Comparison of ENCODE assay signal across 1 cellular context in genomic region chr16:84630446-84631152, GRCh38.
TF ChIP-seq lines count a peak whose summit lies in the region.

No MANE protein-coding gene starts in this region.

TF ChIP-seq in GM12878, 131 proteins besides CTCF, POLR2A, EP300 and RAD21:
- TF ChIP-seq REST (IDR thresholded peaks at IDR 0.05; ENCODE audit: low read depth, low read length) (no peak), RUNX3 (IDR thresholded peaks at IDR 0.05; ENCODE audit: low read length) (peak; percentile 86), NFIC (IDR thresholded peaks at IDR 0.05; ENCODE audit: low read depth, low read length) (peak; percentile 48; the same call in 1 of the 2 replicates), EED (IDR thresholded peaks at IDR 0.05; ENCODE audit: low read depth) (no peak), IKZF1 (conservative IDR thresholded peaks at IDR 0.05) (0 out of 2 replicates have a peak, but pooled peaks have one; percentile 14), E2F8 (IDR thresholded peaks at IDR 0.05; ENCODE audit: low read depth, partially characterized antibody) (no peak), ZNF384 (IDR thresholded peaks at IDR 0.05; ENCODE audit: borderline replicate concordance, low read depth, low read length) (peak; percentile 82), GATAD2B (conservative IDR thresholded peaks at IDR 0.05; ENCODE audit: low read depth) (no peak), RELB (IDR thresholded peaks at IDR 0.05; ENCODE audit: low read depth) (0 out of 2 replicates have a peak, but pooled peaks have one; percentile 44), CBFB (IDR thresholded peaks at IDR 0.05; ENCODE audit: low read depth) (0 out of 2 replicates have a peak, but pooled peaks have one; percentile 38), RB1 (IDR thresholded peaks at IDR 0.05; ENCODE audit: borderline replicate concordance) (no peak), HDAC6 (IDR thresholded peaks at IDR 0.05; ENCODE audit: unreplicated experiment) (no peak), ZBTB33 (IDR thresholded peaks at IDR 0.05) (no peak), WRNIP1 (IDR thresholded peaks at IDR 0.05; ENCODE audit: borderline replicate concordance, low read depth, low read length) (no peak), SREBF1 (IDR thresholded peaks at IDR 0.05; ENCODE audit: low read length) (no peak), IRF5 (IDR thresholded peaks at IDR 0.05; ENCODE audit: borderline replicate concordance) (no peak), MLLT1 (IDR thresholded peaks at IDR 0.05) (peak; percentile 81)
